2 cellular contexts compared by ENCODE assay signal in genomic region chr9:99411068-99411467, GRCh38.
TF ChIP-seq lines count a peak whose summit lies in the region.

No MANE protein-coding gene starts in this region.

TF ChIP-seq in GM23338, 12 proteins besides CTCF, POLR2A, EP300 and RAD21:
- TF ChIP-seq REST (IDR thresholded peaks at IDR 0.05; ENCODE audit: unreplicated experiment) (no peak), EZH2 (IDR thresholded peaks at IDR 0.05; ENCODE audit: low read depth, unreplicated experiment) (no peak), ZNF331 (CRISPR knock-in tag; IDR thresholded peaks at IDR 0.05; ENCODE audit: low read depth) (no peak), ETS1 (IDR thresholded peaks at IDR 0.05) (no peak), EZH2phosphoT487 (IDR thresholded peaks at IDR 0.05; ENCODE audit: unreplicated experiment) (no peak), STAT1 (IDR thresholded peaks at IDR 0.05; ENCODE audit: unreplicated experiment) (no peak), ZNF462 (CRISPR knock-in tag; IDR thresholded peaks at IDR 0.05) (no peak), CREB1 (CRISPR knock-in tag; IDR thresholded peaks at IDR 0.05; ENCODE audit: low read depth) (no peak), JUNB (IDR thresholded peaks at IDR 0.05; ENCODE audit: unreplicated experiment) (no peak), NANOG (IDR thresholded peaks at IDR 0.05; ENCODE audit: borderline replicate concordance) (no peak), ZNF114 (CRISPR knock-in tag; IDR thresholded peaks at IDR 0.05) (no peak), POLR2AphosphoS5 (IDR thresholded peaks at IDR 0.05; ENCODE audit: low read depth) (no peak)

TF ChIP-seq in neural cell, 6 proteins besides CTCF, POLR2A, EP300 and RAD21 (continued from another document):
- TF ChIP-seq REST (IDR thresholded peaks at IDR 0.05; ENCODE audit: borderline replicate concordance) = no peak
- TF ChIP-seq SMC3 (conservative IDR thresholded peaks at IDR 0.05; ENCODE audit: poor library complexity) = no peak
- no peak for TF ChIP-seq TAF1 (IDR thresholded peaks at IDR 0.05; ENCODE audit: low read depth)
- TF ChIP-seq MXI1 (conservative IDR thresholded peaks at IDR 0.05; ENCODE audit: poor library complexity, severe bottlenecking) = no peak
- no peak for TF ChIP-seq EZH2 (IDR thresholded peaks at IDR 0.05; ENCODE audit: borderline replicate concordance, insufficient read depth, low read length, poor library complexity, severe bottlenecking)
